ENCODE assay signal across 8 cellular contexts in genomic region chr6:123965894-123966293, GRCh38.
DNase-seq lines count a peak whose midpoint lies in the region; ATAC-seq and TF ChIP-seq lines count a peak whose summit lies in the region.

No MANE protein-coding gene starts in this region.

- H3K27me3 ChIP-seq in AG04450 (ENCODE audit: control insufficient read depth, insufficient read depth, low read length) = no peaks in the 10 kb centered on the region

- no peaks in the 10 kb centered on the region for H3K27me3 Mint-ChIP-seq in activated T-cell treated with anti-CD3 and anti-CD28 coated beads, Interleukin-2, amount 50 U/mL, for 4 hours (ENCODE audit: low read depth)

- in situ Hi-C loops in astrocyte of the cerebellum (cut with HindIII; ENCODE audit: low sequenced_read_pairs) = no loop called here

- TF ChIP-seq CTCF in AG04450 (IDR thresholded peaks at IDR 0.05; ENCODE audit: low read depth, low read length) = peak; percentile 71
- peak; percentile 48 for TF ChIP-seq CTCF in astrocyte of the cerebellum (IDR thresholded peaks at IDR 0.05; ENCODE audit: low read depth, low read length, missing control alignments)

- no peak overlapping the region for H3K27ac ChIP-seq in AG04450 (ENCODE audit: low read depth, low read length)

- H3K4me1 Mint-ChIP-seq in activated T-cell treated with anti-CD3 and anti-CD28 coated beads, Interleukin-2, amount 50 U/mL, for 4 hours (ENCODE audit: low read depth) = no peaks in the 10 kb centered on the region

- H3K9me3 Mint-ChIP-seq in activated T-cell treated with anti-CD3 and anti-CD28 coated beads, Interleukin-2, amount 50 U/mL, for 4 hours = no peaks in the 10 kb centered on the region

- H3K4me3 ChIP-seq in AG04450 (ENCODE audit: low read depth, low read length) (no peak overlapping the region), astrocyte of the cerebellum (ENCODE audit: low read depth, low read length) (no peak overlapping the region)

- ATAC-seq in HG03432 (IDR thresholded peaks at IDR 0.05; ENCODE audit: unreplicated experiment) = peak; percentile 41
- no peak for ATAC-seq in activated T-cell treated with anti-CD3 and anti-CD28 coated beads, Interleukin-2, amount 50 U/mL, for 4 hours

- POLR2A ChIA-PET in AG04450 (lab: Yijun Ruan, JAX) = no interaction called here

- H3K9me3 ChIP-seq in AG04450 (ENCODE audit: control insufficient read depth, insufficient read depth, low read length) = no peaks in the 10 kb centered on the region

- H3K36me3 Mint-ChIP-seq in activated T-cell treated with anti-CD3 and anti-CD28 coated beads, Interleukin-2, amount 50 U/mL, for 4 hours (ENCODE audit: insufficient read depth) = no peaks in the 10 kb centered on the region

- H3K4me3 Mint-ChIP-seq in activated T-cell treated with anti-CD3 and anti-CD28 coated beads, Interleukin-2, amount 50 U/mL, for 4 hours = no peak overlapping the region

- CTCF ChIA-PET in AG04450 (lab: Charles Lee) = interaction anchor here (1.1 to 6.9 kb wide), 6 partner anchors 10 to 166 kb away, joined by 3 to 80 read pairs (median 4); no protein-coding TSS in a partner anchor

- no peak for DNase-seq in AG04450 (ENCODE audit: low read depth, low spot score)
- peak; percentile 12 for DNase-seq in astrocyte of the cerebellum (ENCODE audit: low read depth)
- DNase-seq in iPS-NIHi7 (ENCODE audit: extremely low spot score) = peak; percentile 49
- DNase-seq in activated T-cell treated with anti-CD3 and anti-CD28 coated beads, Interleukin-2, amount 50 U/mL, for 4 hours = no peak
- no peak for DNase-seq in HuH-7 (ENCODE audit: low spot score)
- DNase-seq in NK-92 treated with Interleukin-12 subunit alpha and Interleukin-12 subunit beta, amount 100 ng/mL, for 24 hours (lab: John Stamatoyannopoulos, UW) = no peak
- no peak for DNase-seq in NOMO-1 treated with dmso at 0.1 percent for 144 hours (lab: John Stamatoyannopoulos, UW; ENCODE audit: unreplicated experiment)

Comparison
In these comparisons a context has a peak if more than half of its experiments do, and no peak if none do; other contexts are left out.
1. DNase-seq: peak in astrocyte of the cerebellum (single experiment) and iPS-NIHi7 (single experiment); none in AG04450 (single experiment), activated T-cell treated with anti-CD3 and anti-CD28 coated beads, Interleukin-2, amount 50 U/mL, for 4 hours (single experiment), HuH-7 (single experiment), NK-92 treated with Interleukin-12 subunit alpha and Interleukin-12 subunit beta, amount 100 ng/mL, for 24 hours (single experiment) and NOMO-1 treated with dmso at 0.1 percent for 144 hours (single experiment).